Comparison of ENCODE assay signal across 18 cellular contexts in genomic region chr17:61462734-61463067, GRCh38. TPM values are rescaled to one million over a fixed set of nuclear protein-coding genes. Genes with fewer than 3 reads are reported as not detected.
DNase-seq lines count a peak whose midpoint lies in the region; ATAC-seq and TF ChIP-seq lines count a peak whose summit lies in the region.
"Had no signal": no experiment of that assay in that cellular context is flagged by ENCODE, and none has a peak within 500 bp of the region (broad histone marks: within the 10 kb centered on the region; RNA-seq: fewer than 3 reads in every experiment).

No MANE protein-coding gene starts in this region.

- peak overlapping the region; percentile 46 for H3K4me3 Mint-ChIP-seq in activated naive CD8-positive, alpha-beta T cell
- H3K4me3 Mint-ChIP-seq in activated naive CD8-positive, alpha-beta T cell treated with anti-CD3 and anti-CD28 coated beads for 36 hours, result no peak overlapping the region
- peak overlapping the region; percentile 46 to 68 for H3K4me3 Mint-ChIP-seq in stimulated activated naive CD8-positive, alpha-beta T cell treated with anti-CD3 and anti-CD28 coated beads, Interleukin-15, amount 100 ng/mL, for 72 hours
- H3K4me3 Mint-ChIP-seq: dendritic cell treated with granulocyte-macrophage colony-stimulating factor and Interleukin-4, amounts not matched to agents 40 ng/mL and 50 ng/mL, for 4 days had no signal

- H3K4me1 ChIP-seq in lower lobe of right lung (peaks cover 19% of the 10 kb centered on the region), uterus (peaks cover 0 to 8% of the 10 kb centered on the region in 2 donors)

- no peaks in the 10 kb centered on the region for H3K36me3 Mint-ChIP-seq in activated naive CD8-positive, alpha-beta T cell
- no peaks in the 10 kb centered on the region for H3K36me3 Mint-ChIP-seq in activated naive CD8-positive, alpha-beta T cell treated with anti-CD3 and anti-CD28 coated beads for 36 hours

- intact Hi-C loops in lower lobe of right lung (cut with DNase I), result no loop called here
- intact Hi-C loops in uterus (cut with DNase I; ENCODE audit: low total_unique reads), result no loop called here

- no peak for DNase-seq in activated naive CD8-positive, alpha-beta T cell treated with anti-CD3 and anti-CD28 coated beads for 36 hours
- DNase-seq in SK-N-DZ (ENCODE audit: low spot score) (peak; percentile 50), lower lobe of right lung (no peak), uterus (no peak)
- DNase-seq in stimulated activated naive CD8-positive, alpha-beta T cell treated with anti-CD3 and anti-CD28 coated beads, Interleukin-15, amount 100 ng/mL, for 72 hours, result no peak
- DNase-seq: DMS79 treated with DMSO at 0.1 percent for 48 hours; heart left ventricle; kidney glomerular epithelial cell; MG63; mucosa of descending colon; NCI-H1930; stimulated activated CD4-positive, alpha-beta T cell treated with anti-CD3 and anti-CD28 coated beads, Interleukin-12 subunit alpha, Interleukin-12 subunit beta, amount 100 ng/mL, for 4 hours had no signal

- no peak overlapping the region for H3K27ac Mint-ChIP-seq in activated naive CD8-positive, alpha-beta T cell
- H3K27ac Mint-ChIP-seq in activated naive CD8-positive, alpha-beta T cell treated with anti-CD3 and anti-CD28 coated beads for 36 hours, result no peak overlapping the region
- H3K27ac Mint-ChIP-seq in stimulated activated naive CD8-positive, alpha-beta T cell treated with anti-CD3 and anti-CD28 coated beads, Interleukin-15, amount 100 ng/mL, for 72 hours, result peak overlapping the region in 1 of 2 donors; percentile 68
- H3K27ac Mint-ChIP-seq: dendritic cell treated with granulocyte-macrophage colony-stimulating factor and Interleukin-4, amounts not matched to agents 40 ng/mL and 50 ng/mL, for 4 days had no signal

- ATAC-seq in lower lobe of right lung, result no peak
- ATAC-seq in stimulated activated naive CD8-positive, alpha-beta T cell treated with anti-CD3 and anti-CD28 coated beads, Interleukin-15, amount 100 ng/mL, for 72 hours, result peak; percentile 20
- ATAC-seq in GM21786 (IDR thresholded peaks at IDR 0.05; ENCODE audit: unreplicated experiment), result no peak
- ATAC-seq in GM19452 (IDR thresholded peaks at IDR 0.05; ENCODE audit: unreplicated experiment), result no peak
- ATAC-seq: heart left ventricle, Panc1 had no signal

- H3K4me3 ChIP-seq in lower lobe of right lung (peak overlapping the region; percentile 31), uterus (no peak overlapping the region)
- H3K4me3 ChIP-seq: MG63, mucosa of descending colon had no signal

- no peak for TF ChIP-seq POLR2A in uterus (IDR thresholded peaks at IDR 0.05)

- H3K36me3 ChIP-seq in lower lobe of right lung (no peaks in the 10 kb centered on the region), uterus (no peaks in the 10 kb centered on the region)
- H3K36me3 ChIP-seq: heart left ventricle, MG63 had no signal

- H3K9me3 ChIP-seq in lower lobe of right lung, result no peaks in the 10 kb centered on the region
- H3K9me3 ChIP-seq in uterus, result no peaks in the 10 kb centered on the region
- H3K9me3 ChIP-seq: heart left ventricle, MG63, mucosa of descending colon had no signal

- H3K9me3 Mint-ChIP-seq in activated naive CD8-positive, alpha-beta T cell (ENCODE audit: low read depth), result no peaks in the 10 kb centered on the region
- H3K9me3 Mint-ChIP-seq in activated naive CD8-positive, alpha-beta T cell treated with anti-CD3 and anti-CD28 coated beads for 36 hours, result no peaks in the 10 kb centered on the region
- no peaks in the 10 kb centered on the region for H3K9me3 Mint-ChIP-seq in stimulated activated naive CD8-positive, alpha-beta T cell treated with anti-CD3 and anti-CD28 coated beads, Interleukin-15, amount 100 ng/mL, for 72 hours
- H3K9me3 Mint-ChIP-seq: dendritic cell treated with granulocyte-macrophage colony-stimulating factor and Interleukin-4, amounts not matched to agents 40 ng/mL and 50 ng/mL, for 4 days had no signal

- TF ChIP-seq CTCF in lower lobe of right lung (IDR thresholded peaks at IDR 0.05), result no peak
- TF ChIP-seq CTCF in uterus (IDR thresholded peaks at IDR 0.05), result no peak

- H3K4me1 Mint-ChIP-seq in activated naive CD8-positive, alpha-beta T cell (ENCODE audit: low read depth), result peaks cover 31% of the 10 kb centered on the region
- H3K4me1 Mint-ChIP-seq in activated naive CD8-positive, alpha-beta T cell treated with anti-CD3 and anti-CD28 coated beads for 36 hours, result peaks cover 25% of the 10 kb centered on the region
- H3K4me1 Mint-ChIP-seq in stimulated activated naive CD8-positive, alpha-beta T cell treated with anti-CD3 and anti-CD28 coated beads, Interleukin-15, amount 100 ng/mL, for 72 hours, result peaks cover 38% of the 10 kb centered on the region

- peaks cover 50% of the 10 kb centered on the region for H3K27me3 ChIP-seq in lower lobe of right lung (ENCODE audit: low read depth)
- H3K27me3 ChIP-seq in uterus, result peaks cover under 1 to 17% of the 10 kb centered on the region in 2 donors
- H3K27me3 ChIP-seq: MG63 had no signal

- peaks cover 41% of the 10 kb centered on the region for H3K27me3 Mint-ChIP-seq in activated naive CD8-positive, alpha-beta T cell
- peaks cover 75% of the 10 kb centered on the region for H3K27me3 Mint-ChIP-seq in activated naive CD8-positive, alpha-beta T cell treated with anti-CD3 and anti-CD28 coated beads for 36 hours
- peaks cover 92% of the 10 kb centered on the region for H3K27me3 Mint-ChIP-seq in stimulated activated naive CD8-positive, alpha-beta T cell treated with anti-CD3 and anti-CD28 coated beads, Interleukin-15, amount 100 ng/mL, for 72 hours

- H3K27ac ChIP-seq in lower lobe of right lung (peak overlapping the region; percentile 71), uterus (no peak overlapping the region)
- H3K27ac ChIP-seq: heart left ventricle had no signal

RNA-seq across cellular contexts. Expression of gene TBX4, which starts 10.5 kb away (rescaled TPM):
- not detected for total RNA-seq in activated naive CD8-positive, alpha-beta T cell treated with anti-CD3 and anti-CD28 coated beads for 36 hours
- polyA plus RNA-seq in SK-N-DZ (2014; cell fraction: cytosol; rRNA removed), result 2.7 and 4.9 TPM in 2 replicates
- 1.9 and 5.6 TPM in 2 replicates for polyA plus RNA-seq in SK-N-DZ (2014; cell fraction: nucleus; rRNA removed)
- total RNA-seq in lower lobe of right lung (22.3 TPM), uterus (not detected)
- total RNA-seq: HT-29, mucosa of descending colon had no signal

Comparison
In these comparisons a context has a peak if more than half of its experiments do, and no peak if none do; other contexts are left out.
1. RNA of gene TBX4, which starts 10.5 kb away (total RNA-seq): 22.3 TPM in lower lobe of right lung (single experiment); not detected in activated naive CD8-positive, alpha-beta T cell treated with anti-CD3 and anti-CD28 coated beads for 36 hours and not detected in uterus; every median in the first group is over 10 times any median in the second.